In the genomic region with DNA sequence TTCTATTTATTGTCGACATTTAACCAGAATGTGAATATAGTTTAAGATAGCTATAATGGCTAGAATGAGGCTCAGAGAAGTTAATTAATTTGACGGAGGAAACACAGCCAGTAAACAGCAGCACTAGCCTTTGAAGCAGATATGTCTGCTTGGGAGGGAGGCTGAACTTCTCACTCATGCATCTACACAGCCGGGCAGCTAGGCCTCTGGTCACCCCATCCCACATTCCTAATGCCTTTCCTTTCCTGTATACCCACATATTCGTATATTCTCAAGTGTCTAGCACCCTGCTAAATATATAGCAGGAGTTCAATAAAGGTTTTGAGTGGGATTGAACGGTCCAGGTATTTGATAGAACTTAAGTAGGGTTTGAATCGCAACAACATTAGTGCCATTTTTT, we compare ENCODE assay signal across 8 cellular contexts.
"Had no signal": no experiment of that assay in that cellular context is flagged by ENCODE, and none has a peak within 500 bp of the region (broad histone marks: within the 10 kb centered on the region; RNA-seq: fewer than 3 reads in every experiment).

No MANE protein-coding gene starts in this region.

- H3K9me3 Mint-ChIP-seq: IgD-negative memory B cell had no signal

- ATAC-seq: HepG2, K562 had no signal

- H3K27me3 Mint-ChIP-seq: IgD-negative memory B cell had no signal

- H3K4me1 Mint-ChIP-seq: IgD-negative memory B cell had no signal

- H3K27ac ChIP-seq: HL-60 had no signal

- DNase-seq: IMR-90, KBM-7, KG1 had no signal

- H3K4me3 ChIP-seq: K562 had no signal

- FAIRE-seq: HepG2, HTR-8/SVneo, K562 had no signal

- H3K36me3 Mint-ChIP-seq: IgD-negative memory B cell had no signal

- H3K27ac Mint-ChIP-seq: IgD-negative memory B cell had no signal
